21 cellular contexts compared by ENCODE assay signal in genomic region chr3:172560026-172560425, GRCh38. TPM values are rescaled to one million over a fixed set of nuclear protein-coding genes. Genes with fewer than 3 reads are reported as not detected.
"Had no signal": no experiment of that assay in that cellular context is flagged by ENCODE, and none has a peak within 500 bp of the region (broad histone marks: within the 10 kb centered on the region; RNA-seq: fewer than 3 reads in every experiment).

No MANE protein-coding gene starts in this region.

- H3K9me3 ChIP-seq: heart left ventricle, left ventricle myocardium inferior, ovary, testis had no signal

- H3K4me3 Mint-ChIP-seq: activated B cell treated with CpG ODN at 0.5 μM for 24 hours; activated CD4-positive, alpha-beta T cell treated with anti-CD3 and anti-CD28 coated beads, Interleukin-2, amount 10 ng/mL, durations not matched to agents 24 days and 14 days; activated naive CD4-positive, alpha-beta T cell treated with anti-CD3 and anti-CD28 coated beads for 36 hours; activated T-helper 17 cell treated with anti-CD3 and anti-CD28 coated beads, Interleukin-2, amount 50 U/mL, for 72 hours; central memory CD8-positive, alpha-beta T cell; dendritic cell treated with granulocyte-macrophage colony-stimulating factor and Interleukin-4, amounts not matched to agents 40 ng/mL and 50 ng/mL, for 4 days; neural progenitor cell; stimulated activated naive CD8-positive, alpha-beta T cell treated with anti-CD3 and anti-CD28 coated beads, Interleukin-15, Interleukin-2, amounts not matched to agents 100 ng/mL and 50 ng/mL, for 24 hours; T-helper 1 cell treated with Interleukin-12 subunit alpha and Interleukin-12 subunit beta and Interleukin-4 antibody, amounts not matched to agents 30 μg/mL and 1 μg/mL, for 36 hours had no signal

- H3K27ac Mint-ChIP-seq: activated B cell treated with CpG ODN at 0.5 μM for 24 hours; activated CD4-positive, alpha-beta T cell treated with anti-CD3 and anti-CD28 coated beads, Interleukin-2, amount 10 ng/mL, durations not matched to agents 24 days and 14 days; activated naive CD4-positive, alpha-beta T cell treated with anti-CD3 and anti-CD28 coated beads for 36 hours; activated T-helper 17 cell treated with anti-CD3 and anti-CD28 coated beads, Interleukin-2, amount 50 U/mL, for 72 hours; dendritic cell treated with granulocyte-macrophage colony-stimulating factor and Interleukin-4, amounts not matched to agents 40 ng/mL and 50 ng/mL, for 4 days; neural progenitor cell; stimulated activated naive CD8-positive, alpha-beta T cell treated with anti-CD3 and anti-CD28 coated beads, Interleukin-15, Interleukin-2, amounts not matched to agents 100 ng/mL and 50 ng/mL, for 24 hours; T-helper 1 cell treated with Interleukin-12 subunit alpha and Interleukin-12 subunit beta and Interleukin-4 antibody, amounts not matched to agents 30 μg/mL and 1 μg/mL, for 36 hours had no signal

- H3K4me2 ChIP-seq: neural progenitor cell had no signal

- H3K36me3 ChIP-seq: heart left ventricle, left ventricle myocardium inferior, neural progenitor cell, ovary had no signal

- H2AFZ ChIP-seq: neural progenitor cell had no signal

- H3K4me1 ChIP-seq: neural progenitor cell had no signal

- H3K36me3 Mint-ChIP-seq: neural progenitor cell had no signal

- ATAC-seq: activated T-helper 17 cell treated with anti-CD3 and anti-CD28 coated beads, Interleukin-2, amount 50 U/mL, for 72 hours; heart left ventricle had no signal

- H3K27ac ChIP-seq: neural progenitor cell, ovary, testis had no signal

- H3K9me3 Mint-ChIP-seq: activated B cell treated with CpG ODN at 0.5 μM for 24 hours; activated naive CD4-positive, alpha-beta T cell treated with anti-CD3 and anti-CD28 coated beads for 36 hours; activated T-helper 17 cell treated with anti-CD3 and anti-CD28 coated beads, Interleukin-2, amount 50 U/mL, for 72 hours; central memory CD8-positive, alpha-beta T cell; dendritic cell treated with granulocyte-macrophage colony-stimulating factor and Interleukin-4, amounts not matched to agents 40 ng/mL and 50 ng/mL, for 4 days; neural progenitor cell; stimulated activated naive CD8-positive, alpha-beta T cell treated with anti-CD3 and anti-CD28 coated beads, Interleukin-15, Interleukin-2, amounts not matched to agents 100 ng/mL and 50 ng/mL, for 24 hours; T-helper 1 cell treated with Interleukin-12 subunit alpha and Interleukin-12 subunit beta and Interleukin-4 antibody, amounts not matched to agents 30 μg/mL and 1 μg/mL, for 36 hours had no signal

- H3K4me1 Mint-ChIP-seq: neural progenitor cell had no signal

- H3K27me3 ChIP-seq: heart left ventricle, neural progenitor cell, ovary, testis had no signal

- H3K27me3 Mint-ChIP-seq: activated B cell treated with CpG ODN at 0.5 μM for 24 hours; activated CD4-positive, alpha-beta T cell treated with anti-CD3 and anti-CD28 coated beads, Interleukin-2, amount 10 ng/mL, durations not matched to agents 24 days and 14 days; activated T-helper 17 cell treated with anti-CD3 and anti-CD28 coated beads, Interleukin-2, amount 50 U/mL, for 72 hours; central memory CD8-positive, alpha-beta T cell; stimulated activated naive CD8-positive, alpha-beta T cell treated with anti-CD3 and anti-CD28 coated beads, Interleukin-15, Interleukin-2, amounts not matched to agents 100 ng/mL and 50 ng/mL, for 24 hours had no signal

- H3K4me3 ChIP-seq: heart left ventricle, left ventricle myocardium inferior, neural progenitor cell, ovary, testis had no signal

- DNase-seq: activated B cell treated with CpG ODN at 0.5 μM for 24 hours; activated CD4-positive, alpha-beta T cell treated with anti-CD3 and anti-CD28 coated beads, Interleukin-2, amount 10 ng/mL, durations not matched to agents 24 days and 14 days; activated naive CD4-positive, alpha-beta T cell treated with anti-CD3 and anti-CD28 coated beads for 36 hours; activated T-cell treated with anti-CD3 and anti-CD28 coated beads for 4 hours; erythroblast; foreskin melanocyte; heart left ventricle; islet precursor cell; left ventricle myocardium inferior; mesendoderm; ovary; stimulated activated CD4-positive, alpha-beta T cell treated with anti-CD3 and anti-CD28 coated beads, Interleukin-15, amount 100 ng/mL, for 24 hours; stimulated activated CD4-positive, alpha-beta T cell treated with anti-CD3 and anti-CD28 coated beads, Interleukin-4, amount 100 ng/mL, for 24 hours; testis had no signal

- H3K9ac ChIP-seq: neural progenitor cell had no signal

RNA-seq across cellular contexts. Expression of gene TNFSF10, which starts 36.8 kb away (rescaled TPM):
- total RNA-seq: myocyte had no signal
